19 cellular contexts compared by ENCODE assay signal in genomic region chr5:64834037-64834436, GRCh38.
"Had no signal": no experiment of that assay in that cellular context is flagged by ENCODE, and none has a peak within 500 bp of the region (broad histone marks: within the 10 kb centered on the region; RNA-seq: fewer than 3 reads in every experiment).

No MANE protein-coding gene starts in this region.

- FAIRE-seq: bronchial epithelial cell had no signal

- H3K4me3 ChIP-seq: colonic mucosa, tibial artery had no signal

- H3K27ac ChIP-seq: colonic mucosa, foreskin keratinocyte, tibial artery had no signal

- DNase-seq: activated CD4-positive, alpha-beta T cell treated with anti-CD3 and anti-CD28 coated beads, Interleukin-2, amount 10 ng/mL, durations not matched to agents 24 days and 14 days; activated CD8-positive, alpha-beta T cell treated with anti-CD3 and anti-CD28 coated beads, Interleukin-2, amount 10 ng/mL, durations not matched to agents 7 days and 5 days; activated naive CD4-positive, alpha-beta T cell treated with anti-CD3 and anti-CD28 coated beads, Interleukin-2, amount 50 U/mL, for 16 hours; activated T-cell treated with anti-CD3 and anti-CD28 coated beads, Interleukin-2, amount 50 U/mL, for 24 hours; colonic mucosa; endodermal cell; foreskin keratinocyte; glutamatergic neuron; hypothalamus; kidney glomerular epithelial cell; left ventricle myocardium superior; occipital lobe; stimulated activated naive CD8-positive, alpha-beta T cell treated with anti-CD3 and anti-CD28 coated beads, Interleukin-15, Interleukin-2, amounts not matched to agents 100 U/mL and 50 U/mL, for 24 hours; substantia nigra; T-helper 1 cell; T1000; tibial artery had no signal

- H3K27ac Mint-ChIP-seq: activated CD4-positive, alpha-beta T cell treated with anti-CD3 and anti-CD28 coated beads, Interleukin-2, amount 10 ng/mL, durations not matched to agents 24 days and 14 days; activated CD8-positive, alpha-beta T cell treated with anti-CD3 and anti-CD28 coated beads, Interleukin-2, amount 10 ng/mL, durations not matched to agents 7 days and 5 days; activated T-cell treated with anti-CD3 and anti-CD28 coated beads, Interleukin-2, amount 50 U/mL, for 24 hours; progenitor cell of endocrine pancreas had no signal

- H3K9me3 Mint-ChIP-seq: activated CD4-positive, alpha-beta T cell treated with anti-CD3 and anti-CD28 coated beads, Interleukin-2, amount 10 ng/mL, durations not matched to agents 24 days and 14 days; activated T-cell treated with anti-CD3 and anti-CD28 coated beads, Interleukin-2, amount 50 U/mL, for 24 hours had no signal

- H3K27me3 Mint-ChIP-seq: activated CD4-positive, alpha-beta T cell treated with anti-CD3 and anti-CD28 coated beads, Interleukin-2, amount 10 ng/mL, durations not matched to agents 24 days and 14 days; activated T-cell treated with anti-CD3 and anti-CD28 coated beads, Interleukin-2, amount 50 U/mL, for 24 hours; progenitor cell of endocrine pancreas had no signal

- H3K4me1 Mint-ChIP-seq: activated CD4-positive, alpha-beta T cell treated with anti-CD3 and anti-CD28 coated beads, Interleukin-2, amount 10 ng/mL, durations not matched to agents 24 days and 14 days had no signal

- ATAC-seq: activated CD8-positive, alpha-beta T cell treated with anti-CD3 and anti-CD28 coated beads, Interleukin-2, amount 10 ng/mL, durations not matched to agents 7 days and 5 days; foreskin keratinocyte; left ventricle myocardium superior; stimulated activated naive CD8-positive, alpha-beta T cell treated with anti-CD3 and anti-CD28 coated beads, Interleukin-15, Interleukin-2, amounts not matched to agents 100 U/mL and 50 U/mL, for 24 hours had no signal

- H3K9me3 ChIP-seq: colonic mucosa, tibial artery had no signal

- H3K27me3 ChIP-seq: colonic mucosa, foreskin keratinocyte, tibial artery had no signal

- H3K36me3 ChIP-seq: colonic mucosa, tibial artery had no signal

- H3K4me3 Mint-ChIP-seq: activated CD4-positive, alpha-beta T cell treated with anti-CD3 and anti-CD28 coated beads, Interleukin-2, amount 10 ng/mL, durations not matched to agents 24 days and 14 days; activated CD8-positive, alpha-beta T cell treated with anti-CD3 and anti-CD28 coated beads, Interleukin-2, amount 10 ng/mL, durations not matched to agents 7 days and 5 days; activated T-cell treated with anti-CD3 and anti-CD28 coated beads, Interleukin-2, amount 50 U/mL, for 24 hours; endodermal cell had no signal

- H3K4me1 ChIP-seq: colonic mucosa had no signal
